Comparison of ENCODE assay signal across 36 cellular contexts in genomic region chr1:3511306-3511705, GRCh38. TPM values are rescaled to one million over a fixed set of nuclear protein-coding genes. Genes with fewer than 3 reads are reported as not detected.
"Had no signal": no experiment of that assay in that cellular context is flagged by ENCODE, and none has a peak within 500 bp of the region (broad histone marks: within the 10 kb centered on the region; RNA-seq: fewer than 3 reads in every experiment).

No MANE protein-coding gene starts in this region.

- H3K36me3 Mint-ChIP-seq: activated CD4-positive, alpha-beta memory T cell treated with anti-CD3 and anti-CD28 coated beads for 36 hours; activated naive CD4-positive, alpha-beta T cell treated with anti-CD3 and anti-CD28 coated beads, Interleukin-2, amount 50 U/mL, for 72 hours had no signal

- H3K4me1 ChIP-seq: adrenal gland, body of pancreas, breast epithelium had no signal

- H3K27ac ChIP-seq: adrenal gland, body of pancreas, brain microvascular endothelial cell, breast epithelium, VCaP had no signal

- ATAC-seq: activated CD8-positive, alpha-beta T cell treated with anti-CD3 and anti-CD28 coated beads for 36 hours; activated naive CD4-positive, alpha-beta T cell treated with anti-CD3 and anti-CD28 coated beads, Interleukin-2, amount 50 U/mL, for 72 hours; activated T-cell treated with anti-CD3 and anti-CD28 coated beads, Interleukin-2, amount 50 U/mL, for 4 hours; activated T-cell treated with anti-CD3 and anti-CD28 coated beads, Interleukin-2, amount 50 U/mL, for 72 hours; activated T-helper 17 cell treated with anti-CD3 and anti-CD28 coated beads, Interleukin-2, amount 50 U/mL, for 72 hours had no signal

- H3K4me1 Mint-ChIP-seq: activated B cell treated with CpG ODN at 0.5 μM for 24 hours; activated CD4-positive, alpha-beta T cell treated with anti-CD3 and anti-CD28 coated beads, Interleukin-2, amount 10 ng/mL, durations not matched to agents 24 days and 14 days; activated naive CD8-positive, alpha-beta T cell treated with anti-CD3 and anti-CD28 coated beads for 36 hours; activated T-helper 17 cell treated with anti-CD3 and anti-CD28 coated beads, Interleukin-2, amount 50 U/mL, for 72 hours; central memory CD8-positive, alpha-beta T cell had no signal

- H3K27me3 ChIP-seq: adrenal gland, body of pancreas, brain microvascular endothelial cell, breast epithelium had no signal

- H3K9me3 Mint-ChIP-seq: activated B cell treated with CpG ODN at 0.5 μM for 24 hours; activated CD4-positive, alpha-beta memory T cell treated with anti-CD3 and anti-CD28 coated beads for 36 hours; activated CD4-positive, alpha-beta T cell treated with anti-CD3 and anti-CD28 coated beads, Interleukin-2, amount 10 ng/mL, durations not matched to agents 24 days and 14 days; activated CD8-positive, alpha-beta T cell treated with anti-CD3 and anti-CD28 coated beads for 36 hours; activated naive CD4-positive, alpha-beta T cell treated with anti-CD3 and anti-CD28 coated beads for 36 hours; activated naive CD4-positive, alpha-beta T cell treated with anti-CD3 and anti-CD28 coated beads, Interleukin-2, amount 50 U/mL, for 72 hours; activated naive CD8-positive, alpha-beta T cell treated with anti-CD3 and anti-CD28 coated beads for 36 hours; activated T-cell treated with anti-CD3 and anti-CD28 coated beads, Interleukin-2, amount 50 U/mL, for 4 hours; activated T-cell treated with anti-CD3 and anti-CD28 coated beads, Interleukin-2, amount 50 U/mL, for 72 hours; activated T-helper 1 cell treated with anti-CD3 and anti-CD28 coated beads, Interleukin-12 subunit alpha, Interleukin-12 subunit beta, Interleukin-2, Interleukin-4 antibody, amounts not matched to agents 30 ng/mL and 10 ng/mL and 1 ng/mL, durations not matched to agents 14 hours and 24 hours and 36 hours; activated T-helper 17 cell treated with anti-CD3 and anti-CD28 coated beads, Interleukin-2, amount 50 U/mL, for 72 hours; central memory CD8-positive, alpha-beta T cell; T-helper 1 cell treated with Interleukin-12 subunit alpha and Interleukin-12 subunit beta and Interleukin-4 antibody, amounts not matched to agents 30 μg/mL and 1 μg/mL, for 36 hours; T-helper 2 cell treated with Interferon-gamma antibody and Interleukin-4, amounts not matched to agents 5 μg/mL and 100 μg/mL, for 36 hours had no signal

- H3K27me3 Mint-ChIP-seq: activated B cell treated with CpG ODN at 0.5 μM for 24 hours; activated CD4-positive, alpha-beta memory T cell treated with anti-CD3 and anti-CD28 coated beads for 36 hours; activated CD4-positive, alpha-beta T cell treated with anti-CD3 and anti-CD28 coated beads, Interleukin-2, amount 10 ng/mL, durations not matched to agents 24 days and 14 days; activated CD8-positive, alpha-beta T cell treated with anti-CD3 and anti-CD28 coated beads for 36 hours; activated naive CD8-positive, alpha-beta T cell treated with anti-CD3 and anti-CD28 coated beads for 36 hours; activated T-helper 17 cell treated with anti-CD3 and anti-CD28 coated beads, Interleukin-2, amount 50 U/mL, for 72 hours; central memory CD8-positive, alpha-beta T cell had no signal

- H3K4me3 ChIP-seq: adrenal gland, body of pancreas, breast epithelium had no signal

- DNase-seq: activated B cell treated with CpG ODN at 0.5 μM for 24 hours; activated CD4-positive, alpha-beta memory T cell treated with anti-CD3 and anti-CD28 coated beads for 36 hours; activated CD4-positive, alpha-beta T cell treated with anti-CD3 and anti-CD28 coated beads for 4 hours; activated CD4-positive, alpha-beta T cell treated with anti-CD3 and anti-CD28 coated beads, Interleukin-2, amount 10 ng/mL, durations not matched to agents 24 days and 14 days; activated CD4-positive, alpha-beta T cell treated with anti-CD3 and anti-CD28 coated beads, Interleukin-2, amount 50 U/mL, for 1 hour; activated CD4-positive, alpha-beta T cell treated with anti-CD3 and anti-CD28 coated beads, Interleukin-2, amount 50 U/mL, for 4 hours; activated CD4-positive, CD25-positive, alpha-beta regulatory T cell treated with anti-CD3 and anti-CD28 coated beads, Interleukin-2, amount 50 U/mL, for 72 hours; activated CD8-positive, alpha-beta memory T cell treated with anti-CD3 and anti-CD28 coated beads, Interleukin-2, amount 50 U/mL, for 4 hours; activated CD8-positive, alpha-beta T cell treated with anti-CD3 and anti-CD28 coated beads for 36 hours; activated effector memory CD4-positive, alpha-beta T cell treated with anti-CD3 and anti-CD28 coated beads, Interleukin-2, amount 50 U/mL, for 16 hours; activated gamma-delta T cell treated with Interleukin-2 at 50 U/mL for 16 hours; activated naive CD4-positive, alpha-beta T cell; activated naive CD4-positive, alpha-beta T cell treated with anti-CD3 and anti-CD28 coated beads for 36 hours; activated naive CD4-positive, alpha-beta T cell treated with anti-CD3 and anti-CD28 coated beads, Interleukin-2, amount 50 U/mL, for 16 hours; activated naive CD8-positive, alpha-beta T cell treated with anti-CD3 and anti-CD28 coated beads for 36 hours; activated T-cell treated with anti-CD3 and anti-CD28 coated beads for 4 hours; activated T-cell treated with anti-CD3 and anti-CD28 coated beads, Interleukin-2, amount 50 U/mL, for 1 hour; activated T-cell treated with anti-CD3 and anti-CD28 coated beads, Interleukin-2, amount 50 U/mL, for 4 hours; activated T-cell treated with anti-CD3 and anti-CD28 coated beads, Interleukin-2, amount 50 U/mL, for 72 hours; adrenal gland; amniotic stem cell; aorta; body of pancreas; brain microvascular endothelial cell; cerebellar nuclear complex; T-helper 1 cell; T-helper 2 cell; T-helper 9 cell had no signal

- H3K9me3 ChIP-seq: adrenal gland, body of pancreas, breast epithelium had no signal

- H3K27ac Mint-ChIP-seq: activated B cell treated with CpG ODN at 0.5 μM for 24 hours; activated CD4-positive, alpha-beta memory T cell treated with anti-CD3 and anti-CD28 coated beads for 36 hours; activated CD4-positive, alpha-beta T cell treated with anti-CD3 and anti-CD28 coated beads, Interleukin-2, amount 10 ng/mL, durations not matched to agents 24 days and 14 days; activated CD8-positive, alpha-beta T cell treated with anti-CD3 and anti-CD28 coated beads for 36 hours; activated naive CD4-positive, alpha-beta T cell treated with anti-CD3 and anti-CD28 coated beads for 36 hours; activated naive CD4-positive, alpha-beta T cell treated with anti-CD3 and anti-CD28 coated beads, Interleukin-2, amount 50 U/mL, for 72 hours; activated naive CD8-positive, alpha-beta T cell treated with anti-CD3 and anti-CD28 coated beads for 36 hours; activated T-cell treated with anti-CD3 and anti-CD28 coated beads, Interleukin-2, amount 50 U/mL, for 72 hours; activated T-helper 1 cell treated with anti-CD3 and anti-CD28 coated beads, Interleukin-12 subunit alpha, Interleukin-12 subunit beta, Interleukin-2, Interleukin-4 antibody, amounts not matched to agents 30 ng/mL and 10 ng/mL and 1 ng/mL, durations not matched to agents 14 hours and 24 hours and 36 hours; activated T-helper 17 cell treated with anti-CD3 and anti-CD28 coated beads, Interleukin-2, amount 50 U/mL, for 72 hours; T-helper 1 cell treated with Interleukin-12 subunit alpha and Interleukin-12 subunit beta and Interleukin-4 antibody, amounts not matched to agents 30 μg/mL and 1 μg/mL, for 36 hours; T-helper 2 cell treated with Interferon-gamma antibody and Interleukin-4, amounts not matched to agents 5 μg/mL and 100 μg/mL, for 36 hours had no signal

- H3K36me3 ChIP-seq: adrenal gland, brain microvascular endothelial cell, breast epithelium had no signal

- H3K4me3 Mint-ChIP-seq: activated B cell treated with CpG ODN at 0.5 μM for 24 hours; activated CD4-positive, alpha-beta memory T cell treated with anti-CD3 and anti-CD28 coated beads for 36 hours; activated CD4-positive, alpha-beta T cell treated with anti-CD3 and anti-CD28 coated beads, Interleukin-2, amount 10 ng/mL, durations not matched to agents 24 days and 14 days; activated CD8-positive, alpha-beta T cell treated with anti-CD3 and anti-CD28 coated beads for 36 hours; activated naive CD4-positive, alpha-beta T cell treated with anti-CD3 and anti-CD28 coated beads for 36 hours; activated naive CD8-positive, alpha-beta T cell treated with anti-CD3 and anti-CD28 coated beads for 36 hours; activated T-cell treated with anti-CD3 and anti-CD28 coated beads, Interleukin-2, amount 50 U/mL, for 4 hours; activated T-cell treated with anti-CD3 and anti-CD28 coated beads, Interleukin-2, amount 50 U/mL, for 72 hours; activated T-helper 1 cell treated with anti-CD3 and anti-CD28 coated beads, Interleukin-12 subunit alpha, Interleukin-12 subunit beta, Interleukin-2, Interleukin-4 antibody, amounts not matched to agents 30 ng/mL and 10 ng/mL and 1 ng/mL, durations not matched to agents 14 hours and 24 hours and 36 hours; activated T-helper 17 cell treated with anti-CD3 and anti-CD28 coated beads, Interleukin-2, amount 50 U/mL, for 72 hours; central memory CD8-positive, alpha-beta T cell; T-helper 1 cell treated with Interleukin-12 subunit alpha and Interleukin-12 subunit beta and Interleukin-4 antibody, amounts not matched to agents 30 μg/mL and 1 μg/mL, for 36 hours; T-helper 2 cell treated with Interferon-gamma antibody and Interleukin-4, amounts not matched to agents 5 μg/mL and 100 μg/mL, for 36 hours had no signal

RNA-seq across cellular contexts. Expression of gene ARHGEF16, which starts 56.8 kb away (rescaled TPM):
- total RNA-seq: activated B cell treated with CpG ODN at 0.5 μM for 24 hours; activated CD4-positive, alpha-beta T cell treated with anti-CD3 and anti-CD28 coated beads, Interleukin-2, amount 10 ng/mL, durations not matched to agents 24 days and 14 days; activated CD8-positive, alpha-beta T cell treated with anti-CD3 and anti-CD28 coated beads for 36 hours; activated T-helper 1 cell treated with anti-CD3 and anti-CD28 coated beads, Interleukin-12 subunit alpha, Interleukin-12 subunit beta, Interleukin-2, Interleukin-4 antibody, amounts not matched to agents 30 ng/mL and 10 ng/mL and 1 ng/mL, durations not matched to agents 14 hours and 24 hours and 36 hours had no signal
